ENCODE assay signal across 10 cellular contexts in the genomic region with DNA sequence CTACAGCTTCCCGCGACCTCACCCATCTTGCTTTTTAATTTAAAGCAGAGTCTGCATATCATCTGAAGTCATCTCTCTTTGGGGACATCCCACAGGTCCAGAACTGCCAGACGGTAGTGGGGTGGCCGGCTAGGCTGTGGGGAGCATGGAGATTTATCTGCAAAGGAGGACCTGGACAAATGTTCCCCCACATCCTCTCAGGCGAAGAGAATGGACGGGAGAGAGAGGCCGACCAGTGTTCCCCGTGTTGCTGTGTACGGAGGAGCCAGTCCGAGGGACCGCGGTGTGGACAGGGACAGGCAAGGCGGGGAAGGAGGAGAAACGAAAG. TPM values are rescaled to one million over a fixed set of nuclear protein-coding genes. Genes with fewer than 3 reads are reported as not detected.
A peak's percentile ranks its signal among the peaks of the same experiment; 100 is the strongest.
DNase-seq lines count a peak whose midpoint lies in the region; TF ChIP-seq lines count a peak whose summit lies in the region.
"Had no signal": no experiment of that assay in that cellular context is flagged by ENCODE, and none has a peak within 500 bp of the region (broad histone marks: within the 10 kb centered on the region; RNA-seq: fewer than 3 reads in every experiment).

No MANE protein-coding gene starts in this region.

- H3K4me1 Mint-ChIP-seq in neural progenitor cell: peaks cover 14% of the 10 kb centered on the region

- in situ Hi-C loops in ACHN (cut with HindIII; ENCODE audit: low pct_ligation_motif_present, low pct_unique_long_range_greater_than_20kb, low sequenced_read_pairs): no loop called here

- TF ChIP-seq CTCF in BE2C (IDR thresholded peaks at IDR 0.05; ENCODE audit: low read depth, low read length) (no peak), RWPE1 (conservative IDR thresholded peaks at IDR 0.05; ENCODE audit: low read depth) (no peak), esophagus muscularis mucosa (IDR thresholded peaks at IDR 0.05) (no peak), neural progenitor cell (IDR thresholded peaks at IDR 0.05) (no peak)

- H3K27ac Mint-ChIP-seq in neural progenitor cell: no peak overlapping the region

- no peak for TF ChIP-seq POLR2A in esophagus muscularis mucosa (IDR thresholded peaks at IDR 0.05; ENCODE audit: low read depth)

- H3K4me1 ChIP-seq in BE2C: peaks cover 2% of the 10 kb centered on the region; the same call in 1 of the 2 replicates
- peaks cover 11 to 57% (median 42%) of the 10 kb centered on the region in 4 donors for H3K4me1 ChIP-seq in esophagus muscularis mucosa
- peaks cover 16% of the 10 kb centered on the region for H3K4me1 ChIP-seq in neural progenitor cell

- H3K4me3 ChIP-seq in BE2C (ENCODE audit: low read depth, low read length) (peak overlapping the region; percentile 19; the same call in 1 of the 2 replicates), esophagus muscularis mucosa (peak overlapping the region; percentile 57 to 66 (median 60)), neural progenitor cell (peak overlapping the region; percentile 47)

- H4K20me1 ChIP-seq in neural progenitor cell (ENCODE audit: low read depth): peaks cover 67% of the 10 kb centered on the region

- peak overlapping the region; percentile 77 for H2AFZ ChIP-seq in neural progenitor cell (replicated peaks)

- peak overlapping the region; percentile 83 for H3K4me2 ChIP-seq in neural progenitor cell

- 28% methylated on average over 14 of the region's 14 CpGs for WGBS in esophagus muscularis mucosa

- H3K4me3 Mint-ChIP-seq in neural progenitor cell: peak overlapping the region; percentile 78

- H3K27ac ChIP-seq in RWPE1: peak overlapping the region; percentile 24
- H3K27ac ChIP-seq in esophagus muscularis mucosa (replicated peaks in 1 of 4): peak overlapping the region; percentile 67 to 82 (median 74)
- H3K27ac ChIP-seq in neural progenitor cell: no peak overlapping the region

- no peaks in the 10 kb centered on the region for H3K36me3 Mint-ChIP-seq in neural progenitor cell

- peaks cover 85% of the 10 kb centered on the region for H3K27me3 Mint-ChIP-seq in neural progenitor cell (ENCODE audit: insufficient read depth, low read depth)

- CTCF ChIA-PET in RWPE1 (lab: Yijun Ruan, JAX): no interaction called here

- no peak for TF ChIP-seq EP300 in esophagus muscularis mucosa (IDR thresholded peaks at IDR 0.05)

- H3K9ac ChIP-seq in neural progenitor cell: no peak overlapping the region

- no peaks in the 10 kb centered on the region for H3F3A ChIP-seq in neural progenitor cell (ENCODE audit: low read depth)

- H3K9me3 ChIP-seq in BE2C: no peaks in the 10 kb centered on the region
- H3K9me3 ChIP-seq in esophagus muscularis mucosa: no peaks in the 10 kb centered on the region
- no peaks in the 10 kb centered on the region for H3K9me3 ChIP-seq in neural progenitor cell (ENCODE audit: low read depth)

- H3K36me3 ChIP-seq in BE2C (no peaks in the 10 kb centered on the region), esophagus muscularis mucosa (no peaks in the 10 kb centered on the region), neural progenitor cell (no peaks in the 10 kb centered on the region)

- peaks cover 3% of the 10 kb centered on the region for H3K9me3 Mint-ChIP-seq in neural progenitor cell

- DNase-seq in BE2C (no peak), RWPE1 (ENCODE audit: low spot score) (no peak), esophagus muscularis mucosa (ENCODE audit: extremely low spot score) (no peak), neural progenitor cell (ENCODE audit: low spot score) (no peak), NCI-H1105 (lab: John Stamatoyannopoulos, UW) (no peak), ACHN (no peak), NCI-H2227 treated with DMSO at 0.1 percent for 48 hours (lab: John Stamatoyannopoulos, UW) (no peak)
- DNase-seq in activated naive CD4-positive, alpha-beta T cell (lab: John Stamatoyannopoulos, UW): no peak
- DNase-seq: NCI-H524 treated with DMSO at 0.1 percent for 48 hours, occipital lobe had no signal

- no peaks in the 10 kb centered on the region for H3K79me2 ChIP-seq in neural progenitor cell (ENCODE audit: low read depth)

- POLR2A ChIA-PET in RWPE1 (lab: Yijun Ruan, JAX; ENCODE audit: low non-redundant PET): no interaction called here

- H3K27me3 ChIP-seq in BE2C (peaks cover 55% of the 10 kb centered on the region), esophagus muscularis mucosa (peaks cover 0 to 46% (median 11%) of the 10 kb centered on the region in 4 donors), neural progenitor cell (peaks cover 100% of the 10 kb centered on the region)

- intact Hi-C loops in esophagus muscularis mucosa (cut with DNase I): no loop called here

RNA-seq across cellular contexts. Expression of gene MT1M, which starts 0.7 kb away (rescaled TPM):
- polyA plus RNA-seq in BE2C (2012; ENCODE audit: insufficient read depth, insufficient read length, low read depth): not detected
- total RNA-seq in esophagus muscularis mucosa: 10 to 100 TPM in 3 of 4 donors, 1 to 10 TPM in 1; 3.7 to 74.9 (median 14.9) TPM
- total RNA-seq in neural progenitor cell (ENCODE audit: low replicate concordance): not detected in 2 replicates

RNA-seq across cellular contexts. Expression of gene MT1E, which starts 6.2 kb away (rescaled TPM):
- polyA plus RNA-seq in BE2C (2012; ENCODE audit: insufficient read depth, insufficient read length, low read depth): not detected
- total RNA-seq in esophagus muscularis mucosa (100 to 1,000 TPM in 3 of 4 donors, 10 to 100 TPM in 1; 57.7 to 428 (median 146) TPM), neural progenitor cell (ENCODE audit: low replicate concordance) (1.9 and 2.4 TPM in 2 replicates)

RNA-seq across cellular contexts. Expression of gene MT1A, which starts 6.7 kb away (rescaled TPM):
- not detected for polyA plus RNA-seq in BE2C (2012; ENCODE audit: insufficient read depth, insufficient read length, low read depth)
- total RNA-seq in esophagus muscularis mucosa: 100 to 1,000 TPM in 1 of 4 donors, 10 to 100 TPM in 1, 1 to 10 TPM in 1, not detected in 1; 1.7 to 371 (median 21.3) TPM
- total RNA-seq in neural progenitor cell (ENCODE audit: low replicate concordance): not detected in 2 replicates
- total RNA-seq: occipital lobe had no signal

RNA-seq across cellular contexts. Expression of gene MT1B, which starts 19.9 kb away (rescaled TPM):
- polyA plus RNA-seq in BE2C (2012; ENCODE audit: insufficient read depth, insufficient read length, low read depth): not detected
- total RNA-seq in esophagus muscularis mucosa (not detected), neural progenitor cell (ENCODE audit: low replicate concordance) (not detected in 2 replicates)
- total RNA-seq: occipital lobe had no signal

RNA-seq across cellular contexts. Expression of gene MT2A, which starts 23.4 kb away (rescaled TPM):
- 30.8 TPM for polyA plus RNA-seq in BE2C (2012; ENCODE audit: insufficient read depth, insufficient read length, low read depth)
- total RNA-seq in esophagus muscularis mucosa (100 to 1,000 TPM in 3 of 4 donors, 10 to 100 TPM in 1; 27.0 to 528 (median 116) TPM), neural progenitor cell (ENCODE audit: low replicate concordance) (1.3 TPM in 1 of 2 replicates, not detected in the other)

Comparison
In these comparisons a context has a peak if more than half of its experiments do, and no peak if none do; other contexts are left out.
1. RNA of gene MT1E, which starts 6.2 kb away (total RNA-seq): 57.7 to 428 TPM in esophagus muscularis mucosa; 1.9 to 2.4 TPM in neural progenitor cell; every median in the first group is over 10 times any median in the second.
2. Peak in every context shown above with its lines, with median percentiles within 50 percentile points of each other: H3K4me3 ChIP-seq.